ENCODE assay signal across 29 cellular contexts in genomic region chr13:47277774-47278173, GRCh38.
A peak's percentile ranks its signal among the peaks of the same experiment; 100 is the strongest.
DNase-seq lines count a peak whose midpoint lies in the region; FAIRE-seq and TF ChIP-seq lines count a peak whose summit lies in the region.
"Had no signal": no experiment of that assay in that cellular context is flagged by ENCODE, and none has a peak within 500 bp of the region (broad histone marks: within the 10 kb centered on the region; RNA-seq: fewer than 3 reads in every experiment).

No MANE protein-coding gene starts in this region.

- H4K91ac ChIP-seq in H1 (replicated peaks; ENCODE audit: insufficient read length, low read length) = no peak overlapping the region
- no peak overlapping the region for H4K91ac ChIP-seq in mesenchymal stem cell (ENCODE audit: low read length)

- no TSS peak for BruUV-seq in Calu3 (replicated peaks; lab: Mats Ljungman, UMichigan)

- H3K27me3 ChIP-seq in GM23248 (replicated peaks; ENCODE audit: insufficient read depth) (no peaks in the 10 kb centered on the region), H1 (replicated peaks in 1 of 4; ENCODE audit: control insufficient read depth in 3 of 4, extremely low read depth in 1 of 4, insufficient read depth in 3 of 4, low read length in 3 of 4) (no peaks in the 10 kb centered on the region), mesenchymal stem cell (ENCODE audit: control insufficient read depth in 1 of 2, insufficient read depth in 1 of 2, low read length in 2 of 2) (no peaks in the 10 kb centered on the region)
- H3K27me3 ChIP-seq: cardiac muscle cell, heart left ventricle, Peyer's patch, suprapubic skin had no signal

- H4K8ac ChIP-seq in H1 (ENCODE audit: extremely low read depth, insufficient read depth, low read length) (no peak overlapping the region), mesenchymal stem cell (ENCODE audit: low read length) (no peak overlapping the region)

- no peaks in the 10 kb centered on the region for H3F3A ChIP-seq in GM23248 (ENCODE audit: insufficient read depth)

- H3K79me2 ChIP-seq in GM23248 (ENCODE audit: insufficient read depth) = no peaks in the 10 kb centered on the region
- no peaks in the 10 kb centered on the region for H3K79me2 ChIP-seq in H1 (ENCODE audit: control insufficient read depth in 1 of 2, insufficient read depth in 2 of 2, low read length in 2 of 2)

- FAIRE-seq in H1 (lab: Jason Lieb, UNC) = no peak
- FAIRE-seq: D721Med had no signal

- H3K23ac ChIP-seq in H1 (ENCODE audit: insufficient read length) (no peak overlapping the region), mesenchymal stem cell (ENCODE audit: low read length in 2 of 2) (no peak overlapping the region)

- WGBS in GM23248 (ENCODE audit: low coverage in 1 of 2, low lambda C conversion rate in 2 of 2, missing lambda C conversion rate in 2 of 2), 2 experiments = 100% methylated on average over 1 of the region's 1 CpG
- WGBS in H1 (ENCODE audit: extremely low coverage in 1 of 2, insufficient coverage in 1 of 2, insufficient read length in 1 of 2, insufficient replicate concordance in 2 of 2, low coverage in 1 of 2, low lambda C conversion rate in 2 of 2, missing lambda C conversion rate in 1 of 2), 2 experiments = 100% methylated on average over 1 of the region's 1 CpG; no CpG with 5 or more reads in 1 of the 2 experiments
- no CpG with 5 or more reads among the region's 1 CpG for WGBS in mesenchymal stem cell

- H2BK5ac ChIP-seq in H1 (ENCODE audit: low read depth, low read length) (no peak overlapping the region), mesenchymal stem cell (ENCODE audit: low read depth, low read length, poor library complexity, severe bottlenecking) (no peak overlapping the region)

- no peaks in the 10 kb centered on the region for H3K4me1 ChIP-seq in GM23248 (ENCODE audit: insufficient read depth)
- no peaks in the 10 kb centered on the region for H3K4me1 ChIP-seq in H1 (replicated peaks in 1 of 4; ENCODE audit: control insufficient read depth in 3 of 4, insufficient read depth in 4 of 4, low read length in 3 of 4)
- H3K4me1 ChIP-seq in mesenchymal stem cell (ENCODE audit: control insufficient read depth, insufficient read depth, low read depth, low read length) = no peaks in the 10 kb centered on the region
- H3K4me1 ChIP-seq: heart left ventricle, lower lobe of right lung, Peyer's patch, suprapubic skin had no signal

- H3K23me2 ChIP-seq in H1 (ENCODE audit: low read depth, low read length) = no peaks in the 10 kb centered on the region

- no peaks in the 10 kb centered on the region for H3K79me1 ChIP-seq in H1 (ENCODE audit: low read depth, low read length)
- H3K79me1 ChIP-seq in mesenchymal stem cell (replicated peaks; ENCODE audit: low read length, poor library complexity, severe bottlenecking) = no peaks in the 10 kb centered on the region

- H3K4me2 ChIP-seq in GM23248 (ENCODE audit: unreplicated experiment) (no peak overlapping the region), H1 (ENCODE audit: insufficient read depth in 1 of 2, low read depth in 2 of 2, low read length in 2 of 2) (no peak overlapping the region), mesenchymal stem cell (ENCODE audit: low read length, poor library complexity, severe bottlenecking) (no peak overlapping the region)

- no peak overlapping the region for H3K4ac ChIP-seq in H1 (replicated peaks; ENCODE audit: insufficient read length, low read depth, low read length)
- no peak overlapping the region for H3K4ac ChIP-seq in mesenchymal stem cell (ENCODE audit: low read depth in 1 of 2, low read length in 2 of 2)

- H2BK15ac ChIP-seq in H1 (ENCODE audit: low read length) (no peak overlapping the region), mesenchymal stem cell (ENCODE audit: low read depth, poor library complexity, severe bottlenecking) (no peak overlapping the region)

- H4K20me1 ChIP-seq in GM23248 (ENCODE audit: insufficient read depth) (no peaks in the 10 kb centered on the region), H1 (replicated peaks in 1 of 2; ENCODE audit: control insufficient read depth in 1 of 2, insufficient read depth in 2 of 2, low read length in 2 of 2) (no peaks in the 10 kb centered on the region)

- H2AK5ac ChIP-seq in H1 (ENCODE audit: low read depth, low read length) (no peak overlapping the region), mesenchymal stem cell (ENCODE audit: low read length, severe bottlenecking) (no peak overlapping the region)

- no peak for TF ChIP-seq RAD21 in H1 (IDR thresholded peaks at IDR 0.05 in 1 of 2, conservative IDR thresholded peaks at IDR 0.05 in 1 of 2; ENCODE audit: low read depth in 2 of 2, low read length in 2 of 2)

- TF ChIP-seq EP300 in H1 (IDR thresholded peaks at IDR 0.05; ENCODE audit: borderline replicate concordance in 1 of 2, low read depth in 2 of 2, low read length in 2 of 2) = no peak

- no peaks in the 10 kb centered on the region for H3K9me3 Mint-ChIP-seq in Calu3 (ENCODE audit: low read depth, unreplicated experiment)
- H3K9me3 Mint-ChIP-seq: activated CD4-positive, alpha-beta memory T cell treated with anti-CD3 and anti-CD28 coated beads for 36 hours; activated naive CD4-positive, alpha-beta T cell treated with anti-CD3 and anti-CD28 coated beads for 36 hours; activated T-helper 1 cell treated with anti-CD3 and anti-CD28 coated beads, Interleukin-12 subunit alpha, Interleukin-12 subunit beta, Interleukin-2, Interleukin-4 antibody, amounts not matched to agents 30 ng/mL and 10 ng/mL and 1 ng/mL, durations not matched to agents 14 hours and 24 hours and 36 hours; stimulated activated naive B cell treated with anti-CD40 and anti-IgM and Interleukin-4, amounts not matched to agents 10 μg/mL and 1 μg/mL and 100 μg/mL, for 72 hours had no signal

- H3K27ac ChIP-seq in GM23248 (no peak overlapping the region), H1 (ENCODE audit: low read depth, low read length) (no peak overlapping the region), mesenchymal stem cell (ENCODE audit: low read length, poor library complexity, severe bottlenecking) (no peak overlapping the region)
- H3K27ac ChIP-seq: cardiac muscle cell, heart left ventricle, lower lobe of right lung, Peyer's patch, suprapubic skin had no signal

- H3K4me3 Mint-ChIP-seq in Calu3 (ENCODE audit: low read depth, unreplicated experiment) = no peak overlapping the region
- H3K4me3 Mint-ChIP-seq: activated CD4-positive, alpha-beta memory T cell treated with anti-CD3 and anti-CD28 coated beads for 36 hours; activated naive CD4-positive, alpha-beta T cell treated with anti-CD3 and anti-CD28 coated beads for 36 hours; activated T-helper 1 cell treated with anti-CD3 and anti-CD28 coated beads, Interleukin-12 subunit alpha, Interleukin-12 subunit beta, Interleukin-2, Interleukin-4 antibody, amounts not matched to agents 30 ng/mL and 10 ng/mL and 1 ng/mL, durations not matched to agents 14 hours and 24 hours and 36 hours; CD4-positive, CD25-positive, alpha-beta regulatory T cell; stimulated activated naive B cell treated with anti-CD40 and anti-IgM and Interleukin-4, amounts not matched to agents 10 μg/mL and 1 μg/mL and 100 μg/mL, for 72 hours had no signal

- DNase-seq in GM23248 (peak; percentile 47), OCI-M1 (lab: John Stamatoyannopoulos, UW) (peak; percentile 17), H1 (ENCODE audit: low read depth in 1 of 2, low spot score in 2 of 2) (no peak), mesenchymal stem cell (peak; percentile 50), Calu3 (no peak), UCSD-AML1 (lab: John Stamatoyannopoulos, UW; ENCODE audit: unreplicated experiment) (no peak)
- no peak for DNase-seq in stimulated activated CD4-positive, alpha-beta T cell treated with anti-CD3 and anti-CD28 coated beads, Interleukin-1b, Interleukin-23, amount 100 ng/mL, for 48 hours
- DNase-seq: activated CD4-positive, alpha-beta memory T cell treated with anti-CD3 and anti-CD28 coated beads for 36 hours; activated CD8-positive, alpha-beta memory T cell treated with anti-CD3 and anti-CD28 coated beads, Interleukin-2, amount 50 U/mL, for 4 hours; activated naive CD4-positive, alpha-beta T cell treated with anti-CD3 and anti-CD28 coated beads for 36 hours; amygdala; CD4-positive, CD25-positive, alpha-beta regulatory T cell; heart left ventricle; Kasumi-1; kidney glomerular epithelial cell; lower lobe of right lung; NCI-H1105; NCI-H2029; NCI-H524 treated with DMSO at 0.1 percent for 48 hours; Peyer's patch; right cardiac atrium; stimulated activated CD4-positive, alpha-beta T cell treated with anti-CD3 and anti-CD28 coated beads, Interleukin-12 subunit alpha, Interleukin-12 subunit beta, amount 100 ng/mL, for 4 hours; stimulated activated CD4-positive, alpha-beta T cell treated with anti-CD3 and anti-CD28 coated beads, Interleukin-4, amount 100 ng/mL, for 4 hours; stimulated activated naive B cell treated with anti-CD40 and anti-IgM and Interleukin-4, amounts not matched to agents 10 μg/mL and 1 μg/mL and 100 μg/mL, for 72 hours; SW 1271 had no signal

- no peak overlapping the region for H3K27ac Mint-ChIP-seq in Calu3 (ENCODE audit: unreplicated experiment)
- H3K27ac Mint-ChIP-seq: activated CD4-positive, alpha-beta memory T cell treated with anti-CD3 and anti-CD28 coated beads for 36 hours; activated naive CD4-positive, alpha-beta T cell treated with anti-CD3 and anti-CD28 coated beads for 36 hours; activated T-helper 1 cell treated with anti-CD3 and anti-CD28 coated beads, Interleukin-12 subunit alpha, Interleukin-12 subunit beta, Interleukin-2, Interleukin-4 antibody, amounts not matched to agents 30 ng/mL and 10 ng/mL and 1 ng/mL, durations not matched to agents 14 hours and 24 hours and 36 hours; CD4-positive, CD25-positive, alpha-beta regulatory T cell; stimulated activated naive B cell treated with anti-CD40 and anti-IgM and Interleukin-4, amounts not matched to agents 10 μg/mL and 1 μg/mL and 100 μg/mL, for 72 hours had no signal

- H4K5ac ChIP-seq in H1 (ENCODE audit: insufficient read length, low read depth, low read length) = no peak overlapping the region

- H3K36me3 ChIP-seq in GM23248 (ENCODE audit: low read depth) = no peaks in the 10 kb centered on the region
- no peaks in the 10 kb centered on the region for H3K36me3 ChIP-seq in H1 (ENCODE audit: control insufficient read depth in 2 of 4, insufficient read depth in 4 of 4, low read length in 3 of 4)
- H3K36me3 ChIP-seq in mesenchymal stem cell (ENCODE audit: control insufficient read depth in 1 of 2, insufficient read depth in 2 of 2, low read depth in 1 of 2, low read length in 2 of 2) = no peaks in the 10 kb centered on the region
- H3K36me3 ChIP-seq: cardiac muscle cell, heart left ventricle, lower lobe of right lung, Peyer's patch, suprapubic skin had no signal

- CTCF ChIA-PET in H1 (lab: Charles Lee; ENCODE audit: partially characterized antibody) (no interaction called here), Calu3 (lab: Charles Lee) (no interaction called here)

- H3K4me3 ChIP-seq in GM23248 (no peak overlapping the region), H1 (ENCODE audit: extremely low read depth in 1 of 4, insufficient read depth in 2 of 4, low read depth in 3 of 4, low read length in 4 of 4) (no peak overlapping the region), mesenchymal stem cell (ENCODE audit: insufficient read depth in 1 of 2, low read depth in 1 of 2, low read length in 2 of 2) (no peak overlapping the region)
- H3K4me3 ChIP-seq: cardiac muscle cell, heart left ventricle, lower lobe of right lung, Peyer's patch, suprapubic skin had no signal

- TF ChIP-seq POLR2A in H1 (IDR thresholded peaks at IDR 0.05; ENCODE audit: control extremely low read depth in 1 of 2, low read depth in 2 of 2, low read length in 2 of 2) = no peak

- no peaks in the 10 kb centered on the region for H3K4me1 Mint-ChIP-seq in Calu3 (ENCODE audit: low read depth, unreplicated experiment)
- H3K4me1 Mint-ChIP-seq: CD4-positive, CD25-positive, alpha-beta regulatory T cell; stimulated activated naive B cell treated with anti-CD40 and anti-IgM and Interleukin-4, amounts not matched to agents 10 μg/mL and 1 μg/mL and 100 μg/mL, for 72 hours had no signal

- TF ChIP-seq CTCF in H1 (IDR thresholded peaks at IDR 0.05; ENCODE audit: control extremely low read depth in 1 of 3, insufficient read depth in 1 of 3, low read depth in 1 of 3, low read length in 3 of 3) (no peak), Calu3 (IDR thresholded peaks at IDR 0.05; ENCODE audit: unreplicated experiment) (no peak)

- H2BK12ac ChIP-seq in H1 (ENCODE audit: low read depth, low read length) = no peak overlapping the region
- H2BK12ac ChIP-seq in mesenchymal stem cell (ENCODE audit: low read length in 2 of 2) = no peak overlapping the region

- intact Hi-C loops in Calu3 (cut with micrococcal nuclease; ENCODE audit: unreplicated experiment) = no loop called here

- in situ Hi-C loops in GM23248 (cut with MboI) = no loop called here

- no peaks in the 10 kb centered on the region for H3K27me3 Mint-ChIP-seq in Calu3 (ENCODE audit: unreplicated experiment)
- H3K27me3 Mint-ChIP-seq: activated CD4-positive, alpha-beta memory T cell treated with anti-CD3 and anti-CD28 coated beads for 36 hours; CD4-positive, CD25-positive, alpha-beta regulatory T cell had no signal

- no peaks in the 10 kb centered on the region for H3K36me3 Mint-ChIP-seq in Calu3 (ENCODE audit: insufficient read depth, unreplicated experiment)
- H3K36me3 Mint-ChIP-seq: activated CD4-positive, alpha-beta memory T cell treated with anti-CD3 and anti-CD28 coated beads for 36 hours; CD4-positive, CD25-positive, alpha-beta regulatory T cell; stimulated activated naive B cell treated with anti-CD40 and anti-IgM and Interleukin-4, amounts not matched to agents 10 μg/mL and 1 μg/mL and 100 μg/mL, for 72 hours had no signal

- POLR2A ChIA-PET in H1 (lab: Charles Lee; ENCODE audit: partially characterized antibody) = no interaction called here

- H2BK120ac ChIP-seq in H1 (replicated peaks; ENCODE audit: low read depth, low read length) (no peak overlapping the region), mesenchymal stem cell (ENCODE audit: low read depth, low read length) (no peak overlapping the region)

- no peak overlapping the region for H2AFZ ChIP-seq in GM23248
- no peak overlapping the region for H2AFZ ChIP-seq in H1 (ENCODE audit: low read length)
- no peak overlapping the region for H2AFZ ChIP-seq in mesenchymal stem cell (ENCODE audit: low read depth, low read length)

- H3K9me2 ChIP-seq in GM23248 (ENCODE audit: insufficient read depth) = no peaks in the 10 kb centered on the region

- no peak overlapping the region for H2BK20ac ChIP-seq in H1 (ENCODE audit: low read length)

- H3K9ac ChIP-seq in GM23248 (no peak overlapping the region), H1 (replicated peaks in 1 of 4; ENCODE audit: extremely low read depth in 1 of 4, low read depth in 3 of 4, low read length in 3 of 4) (no peak overlapping the region), mesenchymal stem cell (ENCODE audit: low read length) (no peak overlapping the region)

- no peak overlapping the region for H3K18ac ChIP-seq in H1 (ENCODE audit: extremely low read depth, low read length)
- no peak overlapping the region for H3K18ac ChIP-seq in mesenchymal stem cell (ENCODE audit: low read depth in 1 of 2, low read length in 2 of 2)

- H3K14ac ChIP-seq in H1 (ENCODE audit: insufficient read length) (no peak overlapping the region), mesenchymal stem cell (ENCODE audit: low read length in 2 of 2) (no peak overlapping the region)

- H3K9me3 ChIP-seq in GM23248 (ENCODE audit: low read depth) (no peaks in the 10 kb centered on the region), H1 (ENCODE audit: insufficient read depth in 2 of 2, low read depth in 1 of 2, low read length in 1 of 2) (no peaks in the 10 kb centered on the region), mesenchymal stem cell (ENCODE audit: control insufficient read depth, low read length) (no peaks in the 10 kb centered on the region)
- H3K9me3 ChIP-seq: heart left ventricle, lower lobe of right lung, Peyer's patch, suprapubic skin had no signal

- H3K56ac ChIP-seq in H1 (replicated peaks; ENCODE audit: insufficient read length, low read depth, low read length) = no peak overlapping the region

Comparison
In these comparisons a context has a peak if more than half of its experiments do, and no peak if none do; other contexts are left out.
1. DNase-seq: peak in GM23248 (single experiment), OCI-M1 (single experiment) and mesenchymal stem cell (single experiment); none in H1 (0 of 2), Calu3 (single experiment), stimulated activated CD4-positive, alpha-beta T cell treated with anti-CD3 and anti-CD28 coated beads, Interleukin-1b, Interleukin-23, amount 100 ng/mL, for 48 hours (single experiment) and UCSD-AML1 (single experiment).